18 cellular contexts compared by ENCODE assay signal in the genomic region with DNA sequence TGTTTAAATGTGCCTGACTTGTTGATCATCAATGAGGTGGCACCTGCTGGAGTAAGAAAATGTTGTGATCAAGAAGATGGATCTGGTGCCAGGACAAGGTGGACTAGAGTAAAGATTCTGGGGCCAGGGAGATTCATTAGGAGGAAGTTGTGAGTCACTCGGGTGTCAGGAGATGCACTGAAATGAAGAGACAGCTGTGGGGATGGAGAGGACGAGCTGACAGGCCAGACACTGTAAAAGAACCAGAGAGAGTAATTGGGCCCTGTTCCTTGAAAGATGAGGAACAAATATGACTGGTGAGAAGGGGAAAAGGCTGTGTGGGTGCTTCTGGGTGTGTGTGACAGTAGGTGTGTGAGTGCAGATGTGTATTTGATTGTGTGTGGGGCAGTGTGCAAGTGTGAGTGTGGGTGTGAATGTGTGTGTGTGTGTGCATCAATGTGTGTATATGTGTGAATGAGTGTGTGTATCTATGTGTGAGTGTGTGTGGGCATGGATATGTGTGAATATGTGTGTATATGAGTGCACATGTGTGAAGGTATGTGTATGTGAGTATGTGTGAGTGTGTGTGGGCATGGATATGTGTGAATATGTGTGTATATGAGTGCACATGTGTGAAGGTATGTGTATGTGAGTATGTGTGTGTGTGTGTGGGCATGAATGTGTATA.
"Had no signal": no experiment of that assay in that cellular context is flagged by ENCODE, and none has a peak within 500 bp of the region (broad histone marks: within the 10 kb centered on the region; RNA-seq: fewer than 3 reads in every experiment).

No MANE protein-coding gene starts in this region.

- H3K36me3 ChIP-seq: lower lobe of right lung, thoracic aorta, vagina had no signal

- H3K9me3 ChIP-seq: body of pancreas, lower lobe of right lung, vagina had no signal

- DNase-seq: activated CD4-positive, alpha-beta T cell treated with anti-CD3 and anti-CD28 coated beads, Interleukin-2, amount 10 ng/mL, durations not matched to agents 24 days and 14 days; activated CD4-positive, CD25-positive, alpha-beta regulatory T cell; activated gamma-delta T cell treated with Interleukin-2 at 50 U/mL for 16 hours; amniotic stem cell; body of pancreas; caudate nucleus; left cardiac atrium; lower lobe of right lung; stimulated activated CD4-positive, alpha-beta T cell treated with anti-CD3 and anti-CD28 coated beads, Interleukin-12 subunit alpha, Interleukin-12 subunit beta, amount 100 ng/mL, for 4 hours; stimulated activated CD4-positive, alpha-beta T cell treated with anti-CD3 and anti-CD28 coated beads, Interleukin-2, amount 100 ng/mL, for 24 hours had no signal

- H3K4me3 Mint-ChIP-seq: activated CD4-positive, alpha-beta T cell treated with anti-CD3 and anti-CD28 coated beads, Interleukin-2, amount 10 ng/mL, durations not matched to agents 24 days and 14 days; activated naive CD8-positive, alpha-beta T cell; mesothelial cell of epicardium; neural crest cell had no signal

- H3K27ac ChIP-seq: body of pancreas, lower lobe of right lung, parathyroid adenoma, thoracic aorta, vagina had no signal

- H3K4me3 ChIP-seq: body of pancreas, lower lobe of right lung, thoracic aorta, vagina had no signal

- H3K27ac Mint-ChIP-seq: activated CD4-positive, alpha-beta T cell treated with anti-CD3 and anti-CD28 coated beads, Interleukin-2, amount 10 ng/mL, durations not matched to agents 24 days and 14 days; activated naive CD8-positive, alpha-beta T cell; mesothelial cell of epicardium had no signal

- H3K4me1 ChIP-seq: body of pancreas, parathyroid adenoma had no signal

- H3K9ac ChIP-seq: parathyroid adenoma had no signal

- H2AFZ ChIP-seq: parathyroid adenoma had no signal

- H3K27me3 Mint-ChIP-seq: activated CD4-positive, alpha-beta T cell treated with anti-CD3 and anti-CD28 coated beads, Interleukin-2, amount 10 ng/mL, durations not matched to agents 24 days and 14 days; activated naive CD8-positive, alpha-beta T cell had no signal

- H3K4me1 Mint-ChIP-seq: activated CD4-positive, alpha-beta T cell treated with anti-CD3 and anti-CD28 coated beads, Interleukin-2, amount 10 ng/mL, durations not matched to agents 24 days and 14 days; neural crest cell had no signal

- H3K27me3 ChIP-seq: body of pancreas, vagina had no signal

- FAIRE-seq: colon, endometrium had no signal

- ATAC-seq: body of pancreas, left cardiac atrium, lower lobe of right lung had no signal

- H3K79me2 ChIP-seq: parathyroid adenoma had no signal

- H3K9me3 Mint-ChIP-seq: activated CD4-positive, alpha-beta T cell treated with anti-CD3 and anti-CD28 coated beads, Interleukin-2, amount 10 ng/mL, durations not matched to agents 24 days and 14 days had no signal

- H3K36me3 Mint-ChIP-seq: activated naive CD8-positive, alpha-beta T cell had no signal
